ENCODE assay signal across 8 cellular contexts in the genomic region with DNA sequence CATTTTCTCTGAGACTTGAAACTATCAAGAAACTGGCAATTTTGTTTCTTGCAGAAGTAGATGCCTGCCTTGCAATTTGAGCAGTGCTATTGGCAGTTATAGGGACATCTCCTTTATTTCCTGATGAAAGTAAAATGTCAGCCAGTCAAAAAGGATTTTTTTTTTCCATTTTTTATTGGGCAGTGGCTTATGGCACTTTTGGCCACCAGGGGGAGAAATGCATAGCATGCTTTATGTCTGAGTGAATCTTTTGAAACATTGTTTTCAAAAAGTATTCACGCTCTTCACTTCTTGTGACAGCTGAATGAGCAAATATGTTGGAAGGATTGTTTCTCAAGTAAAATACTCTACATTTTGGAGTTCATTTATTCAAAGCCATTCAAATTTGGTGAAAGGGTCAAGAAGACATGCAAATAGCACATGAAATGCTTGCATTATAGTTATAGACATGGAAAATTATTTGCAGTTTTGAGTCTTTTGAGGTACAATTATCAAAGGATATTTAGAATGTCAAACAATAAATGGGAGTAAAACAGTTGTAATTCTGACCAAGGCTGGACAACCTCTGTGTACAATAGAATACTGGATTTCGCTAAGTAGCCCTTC.
DNase-seq lines count a peak whose midpoint lies in the region; ATAC-seq and TF ChIP-seq lines count a peak whose summit lies in the region.

No MANE protein-coding gene starts in this region.

- no peak overlapping the region for H3K27ac Mint-ChIP-seq in MCF 10A (ENCODE audit: low read depth, unreplicated experiment)

- no peaks in the 10 kb centered on the region for H3K4me1 Mint-ChIP-seq in MCF 10A (ENCODE audit: insufficient read depth, unreplicated experiment)

- peaks cover 0 to 12% of the 10 kb centered on the region in 2 donors for H3K9me3 ChIP-seq in breast epithelium
- H3K9me3 ChIP-seq in osteoblast (ENCODE audit: low read depth, low read length), result no peaks in the 10 kb centered on the region

- no peaks in the 10 kb centered on the region for H3K27me3 Mint-ChIP-seq in MCF 10A (ENCODE audit: insufficient read depth, unreplicated experiment)

- H2AFZ ChIP-seq in osteoblast (ENCODE audit: low read length), result peak overlapping the region; percentile 80

- H3K9me3 Mint-ChIP-seq in MCF 10A (ENCODE audit: unreplicated experiment), result peaks cover 8% of the 10 kb centered on the region

- H3K27ac ChIP-seq in breast epithelium (no peak overlapping the region), dorsolateral prefrontal cortex (no peak overlapping the region), osteoblast (ENCODE audit: low read depth, low read length) (no peak overlapping the region)

- TF ChIP-seq POLR2A in breast epithelium (IDR thresholded peaks at IDR 0.05), result no peak

- no peak overlapping the region for H3K4me2 ChIP-seq in osteoblast (ENCODE audit: insufficient read depth, low read length)

- H3K36me3 ChIP-seq in breast epithelium (no peaks in the 10 kb centered on the region), osteoblast (ENCODE audit: insufficient read depth, low read length) (no peaks in the 10 kb centered on the region)

- intact Hi-C loops in MCF 10A (cut with micrococcal nuclease) (loop anchor here (1.0 to 10.0 kb wide), 5 partner anchors 64 to 669 kb away; no protein-coding TSS in a partner anchor), breast epithelium (cut with DNase I; ENCODE audit: low total_unique reads) (no loop called here), dorsolateral prefrontal cortex (cut with DNase I) (no loop called here)

- TF ChIP-seq CTCF in MCF 10A (IDR thresholded peaks at IDR 0.05; ENCODE audit: unreplicated experiment) (peak; percentile 59), breast epithelium (IDR thresholded peaks at IDR 0.05) (peak in 1 of 3 donors; percentile 26), dorsolateral prefrontal cortex (IDR thresholded peaks at IDR 0.05 in 54 of 56, conservative IDR thresholded peaks at IDR 0.05 in 2 of 56; ENCODE audit: low read depth in 1 of 56, partially characterized antibody in 56 of 56) (peak; percentile 44 to 83 (median 66)), osteoblast (IDR thresholded peaks at IDR 0.05; ENCODE audit: extremely low read depth, low read depth, low read length) (peak; percentile 94), omental fat pad (IDR thresholded peaks at IDR 0.05) (no peak)

- no peaks in the 10 kb centered on the region for H4K20me1 ChIP-seq in osteoblast (ENCODE audit: insufficient read depth, low read length)

- CTCF ChIA-PET in MCF 10A (lab: Yijun Ruan, JAX), result interaction anchor here (0.5 to 2.4 kb wide), 26 partner anchors 8 to 1351 kb away, joined by 3 to 35 read pairs (median 4); no protein-coding TSS in a partner anchor

- H3K79me2 ChIP-seq in osteoblast (ENCODE audit: insufficient read depth, low read length), result no peaks in the 10 kb centered on the region

- no peak overlapping the region for H3K4me3 Mint-ChIP-seq in MCF 10A (ENCODE audit: unreplicated experiment)

- BruUV-seq in MCF 10A (replicated peaks; lab: Mats Ljungman, UMichigan), result no TSS peak

- ATAC-seq in GM19467 (IDR thresholded peaks at IDR 0.05; ENCODE audit: unreplicated experiment) (no peak), omental fat pad (ENCODE audit: low FRiP score) (no peak), GM21825 (IDR thresholded peaks at IDR 0.05; ENCODE audit: unreplicated experiment) (no peak)

- H3K4me1 ChIP-seq in breast epithelium (no peaks in the 10 kb centered on the region), osteoblast (ENCODE audit: insufficient read depth, low read length) (peaks cover 3% of the 10 kb centered on the region)

- H3K36me3 Mint-ChIP-seq in MCF 10A (ENCODE audit: insufficient read depth, unreplicated experiment), result no peaks in the 10 kb centered on the region

- no peak overlapping the region for H3K4me3 ChIP-seq in breast epithelium
- H3K4me3 ChIP-seq in dorsolateral prefrontal cortex, result no peak overlapping the region
- H3K4me3 ChIP-seq in osteoblast (ENCODE audit: insufficient read depth, low read length), result no peak overlapping the region

- DNase-seq in MCF 10A (ENCODE audit: unreplicated experiment) (peak; percentile 48), breast epithelium (ENCODE audit: low spot score in 2 of 2) (no peak), NCI-H2171 treated with DMSO at 0.1 percent for 48 hours (lab: John Stamatoyannopoulos, UW) (peak; percentile 33), dorsolateral prefrontal cortex (peak in 1 of 10 donors; percentile 14), osteoblast (ENCODE audit: insufficient read length, low spot score, missing footprints) (peak; percentile 79), omental fat pad (ENCODE audit: low spot score) (no peak)

- POLR2A ChIA-PET in MCF 10A (lab: Yijun Ruan, JAX), result no interaction called here

- H3K27me3 ChIP-seq in breast epithelium (no peaks in the 10 kb centered on the region), dorsolateral prefrontal cortex (no peaks in the 10 kb centered on the region), osteoblast (ENCODE audit: insufficient read depth, low read length) (peaks cover 2% of the 10 kb centered on the region)

Comparison
In these comparisons a context has a peak if more than half of its experiments do, and no peak if none do; other contexts are left out.
1. DNase-seq: peak in MCF 10A (single experiment), NCI-H2171 treated with DMSO at 0.1 percent for 48 hours (single experiment) and osteoblast (single experiment); none in breast epithelium (0 of 2) and omental fat pad (single experiment).
2. CTCF ChIP-seq: peak in MCF 10A (single experiment), dorsolateral prefrontal cortex (56 of 56) and osteoblast (single experiment); none in omental fat pad (0 of 3).